23 cellular contexts compared by ENCODE assay signal in the genomic region with DNA sequence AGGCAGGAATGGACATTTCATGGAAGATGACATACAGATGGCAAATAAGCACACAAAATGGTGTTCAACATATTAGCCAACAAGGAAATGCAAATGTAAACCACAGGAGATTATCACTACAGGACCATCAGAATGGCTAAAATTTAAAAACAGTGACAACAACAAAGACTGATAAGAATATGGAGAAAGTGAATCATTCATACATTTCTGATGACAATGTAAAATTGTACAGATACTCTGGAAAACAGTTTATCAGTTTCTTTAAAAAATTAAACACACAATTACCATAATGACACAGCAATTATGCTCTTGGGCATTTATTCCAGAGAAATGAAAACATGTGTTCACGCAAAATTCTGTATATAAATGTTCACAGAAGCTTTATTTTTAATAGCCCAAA.
"Had no signal": no experiment of that assay in that cellular context is flagged by ENCODE, and none has a peak within 500 bp of the region (broad histone marks: within the 10 kb centered on the region; RNA-seq: fewer than 3 reads in every experiment).

No MANE protein-coding gene starts in this region.

- H3K4me3 Mint-ChIP-seq: activated CD4-positive, alpha-beta memory T cell treated with anti-CD3 and anti-CD28 coated beads, Interleukin-2, amount 10 ng/mL, durations not matched to agents 7 days and 5 days; activated CD4-positive, alpha-beta T cell treated with anti-CD3 and anti-CD28 coated beads, Interleukin-2, amount 10 ng/mL, durations not matched to agents 7 days and 5 days; activated naive CD4-positive, alpha-beta T cell treated with anti-CD3 and anti-CD28 coated beads, Interleukin-2, amount 50 U/mL, for 24 hours; activated T-cell treated with anti-CD3 and anti-CD28 coated beads, Interleukin-2, amount 50 U/mL, for 72 hours; central memory CD8-positive, alpha-beta T cell; T-helper 1 cell treated with Interleukin-12 subunit alpha and Interleukin-12 subunit beta and Interleukin-4 antibody, amounts not matched to agents 30 μg/mL and 1 μg/mL, for 36 hours had no signal

- H3K4me1 Mint-ChIP-seq: activated CD4-positive, alpha-beta memory T cell treated with anti-CD3 and anti-CD28 coated beads, Interleukin-2, amount 10 ng/mL, durations not matched to agents 7 days and 5 days; activated CD4-positive, alpha-beta T cell treated with anti-CD3 and anti-CD28 coated beads, Interleukin-2, amount 10 ng/mL, durations not matched to agents 7 days and 5 days; central memory CD8-positive, alpha-beta T cell had no signal

- H3K9me3 Mint-ChIP-seq: activated naive CD4-positive, alpha-beta T cell treated with anti-CD3 and anti-CD28 coated beads, Interleukin-2, amount 50 U/mL, for 24 hours; activated T-cell treated with anti-CD3 and anti-CD28 coated beads, Interleukin-2, amount 50 U/mL, for 72 hours; central memory CD8-positive, alpha-beta T cell had no signal

- H3K27ac ChIP-seq: ascending aorta, body of pancreas, VCaP had no signal

- H3K4me1 ChIP-seq: ascending aorta, body of pancreas had no signal

- DNase-seq: activated CD4-positive, alpha-beta memory T cell treated with anti-CD3 and anti-CD28 coated beads, Interleukin-2, amount 10 ng/mL, durations not matched to agents 7 days and 5 days; activated CD4-positive, alpha-beta T cell treated with anti-CD3 and anti-CD28 coated beads, Interleukin-2, amount 10 ng/mL, durations not matched to agents 7 days and 5 days; activated CD4-positive, CD25-positive, alpha-beta regulatory T cell; activated CD8-positive, alpha-beta memory T cell treated with anti-CD3 and anti-CD28 coated beads, Interleukin-2, amount 50 U/mL, for 4 hours; activated T-cell treated with anti-CD3 and anti-CD28 coated beads, Interleukin-2, amount 50 U/mL, for 72 hours; amniotic stem cell; body of pancreas; Karpas-422; NCI-H1105 treated with DMSO at 0.1 percent for 48 hours; NCI-H1436 treated with DMSO at 0.1 percent for 48 hours; NCI-H187 treated with DMSO at 0.1 percent for 48 hours; NCI-H2081 treated with DMSO at 0.1 percent for 48 hours; NCI-H446; NCI-H524; RPMI8226 had no signal

- H3K9me3 ChIP-seq: ascending aorta, body of pancreas had no signal

- H3K4me3 ChIP-seq: ascending aorta, body of pancreas had no signal

- H3K27me3 ChIP-seq: ascending aorta, body of pancreas had no signal

- ATAC-seq: activated T-cell treated with anti-CD3 and anti-CD28 coated beads, Interleukin-2, amount 50 U/mL, for 72 hours; body of pancreas; Panc1; Right ventricle myocardium inferior had no signal

- H3K27ac Mint-ChIP-seq: activated CD4-positive, alpha-beta memory T cell treated with anti-CD3 and anti-CD28 coated beads, Interleukin-2, amount 10 ng/mL, durations not matched to agents 7 days and 5 days; activated CD4-positive, alpha-beta T cell treated with anti-CD3 and anti-CD28 coated beads, Interleukin-2, amount 10 ng/mL, durations not matched to agents 7 days and 5 days; activated naive CD4-positive, alpha-beta T cell treated with anti-CD3 and anti-CD28 coated beads, Interleukin-2, amount 50 U/mL, for 24 hours; activated T-cell treated with anti-CD3 and anti-CD28 coated beads, Interleukin-2, amount 50 U/mL, for 72 hours; activated T-helper 2 cell treated with anti-CD3 and anti-CD28 coated beads, Interferon-gamma antibody, Interleukin-2, Interleukin-4, amounts not matched to agents 10 μg/mL and 5 μg/mL and 100 μg/mL, durations not matched to agents 14 hours and 24 hours and 36 hours; T-helper 1 cell treated with Interleukin-12 subunit alpha and Interleukin-12 subunit beta and Interleukin-4 antibody, amounts not matched to agents 30 μg/mL and 1 μg/mL, for 36 hours had no signal

- H3K36me3 ChIP-seq: ascending aorta had no signal

- H3K27me3 Mint-ChIP-seq: activated CD4-positive, alpha-beta memory T cell treated with anti-CD3 and anti-CD28 coated beads, Interleukin-2, amount 10 ng/mL, durations not matched to agents 7 days and 5 days; activated CD4-positive, alpha-beta T cell treated with anti-CD3 and anti-CD28 coated beads, Interleukin-2, amount 10 ng/mL, durations not matched to agents 7 days and 5 days; activated naive CD4-positive, alpha-beta T cell treated with anti-CD3 and anti-CD28 coated beads, Interleukin-2, amount 50 U/mL, for 24 hours; central memory CD8-positive, alpha-beta T cell had no signal
